8 cellular contexts compared by ENCODE assay signal in genomic region chr9:132169672-132170392, GRCh38. TPM values are rescaled to one million over a fixed set of nuclear protein-coding genes. Genes with fewer than 3 reads are reported as not detected.
DNase-seq lines count a peak whose midpoint lies in the region; ATAC-seq and TF ChIP-seq lines count a peak whose summit lies in the region.

No MANE protein-coding gene starts in this region.

- H3K27ac ChIP-seq in liver (ENCODE audit: low read depth in 1 of 2, low read length in 2 of 2): no peak overlapping the region

- peak; percentile 93 for TF ChIP-seq CTCF in cardiac fibroblast (IDR thresholded peaks at IDR 0.05; ENCODE audit: low read depth, low read length)
- TF ChIP-seq CTCF in liver (IDR thresholded peaks at IDR 0.05; ENCODE audit: low read depth, low read length, missing input control): peak; percentile 62

- no peaks in the 10 kb centered on the region for H3K36me3 ChIP-seq in liver (ENCODE audit: control insufficient read depth in 4 of 4, insufficient read depth in 3 of 4, low read depth in 1 of 4, low read length in 3 of 4)

- peak; percentile 49 to 60 for ATAC-seq in activated CD4-positive, CD25-positive, alpha-beta regulatory T cell treated with anti-CD3 and anti-CD28 coated beads, Interleukin-2, amount 50 U/mL, for 24 hours

- no peak overlapping the region for H3K9ac ChIP-seq in liver (ENCODE audit: low read depth in 1 of 2, low read length in 2 of 2)

- WGBS in liver: 35% methylated on average over 26 of the region's 26 CpGs

- H3K4me1 ChIP-seq in liver (ENCODE audit: control insufficient read depth in 4 of 4, insufficient read depth in 4 of 4, low read length in 3 of 4): peaks cover 1 to 5% (median 4%) of the 10 kb centered on the region in 4 donors

- DNase-seq in DMS79 treated with DMSO at 0.1 percent for 48 hours (lab: John Stamatoyannopoulos, UW): peak; percentile 56
- no peak for DNase-seq in DMS79 (lab: John Stamatoyannopoulos, UW)
- DNase-seq in NCI-H2029 treated with DMSO at 0.1 percent for 48 hours (lab: John Stamatoyannopoulos, UW): peak; percentile 38
- DNase-seq in cardiac fibroblast (ENCODE audit: low read depth in 2 of 2): peak; percentile 57 to 69
- peak; percentile 81 for DNase-seq in stimulated activated CD8-positive, alpha-beta memory T cell treated with anti-CD3 and anti-CD28 coated beads, Interleukin-4, amount 100 ng/mL, for 48 hours
- no peak for DNase-seq in posterior vena cava (ENCODE audit: low spot score)

- TF ChIP-seq RAD21 in liver (IDR thresholded peaks at IDR 0.05): peak in 1 of 2 donors; percentile 70

- peaks cover 0 to 10% (median 3%) of the 10 kb centered on the region in 4 donors for H3K27me3 ChIP-seq in liver (ENCODE audit: control insufficient read depth in 4 of 4, insufficient read depth in 4 of 4, low read length in 3 of 4)

- intact Hi-C loops in posterior vena cava (cut with DNase I): loop anchor here (2.0 to 10.0 kb wide), 2 partner anchors 65 kb away; no protein-coding TSS in a partner anchor

- H3K4me3 ChIP-seq in cardiac fibroblast (replicated peaks in 1 of 2; ENCODE audit: low read depth in 2 of 2, low read length in 2 of 2) (no peak overlapping the region), liver (ENCODE audit: low read depth in 1 of 3, low read length in 3 of 3) (no peak overlapping the region)

- no peaks in the 10 kb centered on the region for H3K9me3 ChIP-seq in liver (ENCODE audit: control insufficient read depth in 4 of 4, low read length in 3 of 4)

TF ChIP-seq in liver, 16 proteins besides CTCF, POLR2A, EP300 and RAD21:
- no peak for TF ChIP-seq FOXA2 (IDR thresholded peaks at IDR 0.05)
- no peak for TF ChIP-seq MAX (IDR thresholded peaks at IDR 0.05)
- no peak for TF ChIP-seq TAF1 (conservative IDR thresholded peaks at IDR 0.05)
- TF ChIP-seq SP1 (IDR thresholded peaks at IDR 0.05): no peak
- no peak for TF ChIP-seq EGR1 (IDR thresholded peaks at IDR 0.05; ENCODE audit: low read depth in 2 of 2)
- TF ChIP-seq ATF3 (IDR thresholded peaks at IDR 0.05): no peak

RNA-seq across cellular contexts. Expression of gene NTNG2, which starts 8.0 kb away (rescaled TPM):
- total RNA-seq in liver (under 1 TPM; 0.28 to 0.42 TPM), posterior vena cava (1 to 10 TPM; 3.4 to 5.0 TPM)
- polyA plus RNA-seq in liver: under 1 TPM in 1 of 2 donors, not detected in 1; 0.12 TPM

Comparison
In these comparisons a context has a peak if more than half of its experiments do, and no peak if none do; other contexts are left out.
1. DNase-seq: peak in DMS79 treated with DMSO at 0.1 percent for 48 hours (single experiment), NCI-H2029 treated with DMSO at 0.1 percent for 48 hours (single experiment), cardiac fibroblast (2 of 2) and stimulated activated CD8-positive, alpha-beta memory T cell treated with anti-CD3 and anti-CD28 coated beads, Interleukin-4, amount 100 ng/mL, for 48 hours (single experiment); none in DMS79 (single experiment) and posterior vena cava (single experiment).